8 cellular contexts compared by ENCODE assay signal in the genomic region with DNA sequence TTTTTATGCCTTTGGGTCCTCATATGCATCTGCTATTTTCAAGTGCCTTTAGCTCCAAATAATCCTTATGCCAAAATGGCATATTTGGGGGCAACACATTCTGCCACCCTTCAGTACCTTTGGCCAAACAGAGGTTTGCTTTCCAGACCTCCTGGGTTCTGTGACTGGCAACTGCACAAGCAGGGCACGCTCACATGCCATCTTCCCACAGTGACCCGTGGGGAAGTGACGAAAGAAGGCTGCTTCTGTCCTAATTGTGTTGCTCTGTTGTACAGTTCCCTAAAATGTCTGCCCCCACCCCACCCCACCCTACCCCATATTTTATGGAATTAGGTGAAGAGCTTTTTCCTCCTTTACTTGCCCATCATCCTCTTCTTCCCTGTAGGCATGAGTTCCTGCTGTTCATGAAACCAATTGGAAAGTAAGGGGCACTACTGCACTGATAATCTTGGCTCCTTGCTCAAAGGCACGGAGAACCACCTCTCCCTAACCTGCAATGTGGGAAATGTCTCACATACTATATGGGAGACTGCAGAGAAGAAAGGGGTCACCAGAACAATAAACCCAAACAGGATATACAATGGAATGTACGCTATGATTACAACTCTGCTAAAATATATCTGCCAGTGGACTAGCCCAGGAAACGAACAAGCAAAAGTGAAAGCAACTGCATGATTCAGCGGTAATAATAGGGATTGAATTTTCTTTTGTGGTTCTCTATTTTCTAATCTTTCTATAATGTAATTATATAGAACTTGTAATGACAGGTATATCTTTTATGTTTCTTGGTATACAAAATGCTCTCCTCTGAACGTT. TPM values are rescaled to one million over a fixed set of nuclear protein-coding genes. Genes with fewer than 3 reads are reported as not detected.
DNase-seq lines count a peak whose midpoint lies in the region; ATAC-seq, FAIRE-seq and TF ChIP-seq lines count a peak whose summit lies in the region.

No MANE protein-coding gene starts in this region.

- no peaks in the 10 kb centered on the region for H3K9me1 ChIP-seq in keratinocyte (ENCODE audit: control insufficient read depth, extremely low read depth, insufficient read depth, low read length)

- H3K27ac ChIP-seq in OCI-LY1 (ENCODE audit: low read depth, low read length, poor library complexity, severe bottlenecking) = no peak overlapping the region
- H3K27ac ChIP-seq in keratinocyte (ENCODE audit: control insufficient read depth, insufficient read depth, low read length) = no peak overlapping the region

- no peaks in the 10 kb centered on the region for H3F3A ChIP-seq in OCI-LY1 (ENCODE audit: insufficient read depth, low read length)

- DNase-seq in GM06990 (ENCODE audit: extremely low read depth, insufficient read length) = peak; percentile 22
- peak; percentile 58 for DNase-seq in activated naive CD8-positive, alpha-beta T cell treated with anti-CD3 and anti-CD28 coated beads, Interleukin-2, amount 50 U/mL, for 24 hours
- DNase-seq in keratinocyte (ENCODE audit: low read depth, low spot score) = no peak
- DNase-seq in stromal cell of bone marrow (ENCODE audit: low read depth) = peak; percentile 31
- DNase-seq in retina = no peak
- DNase-seq in NCI-H2029 treated with DMSO at 0.1 percent for 48 hours (lab: John Stamatoyannopoulos, UW) = no peak

- no peaks in the 10 kb centered on the region for H3K79me2 ChIP-seq in OCI-LY1 (ENCODE audit: insufficient read depth, low read length)
- no peaks in the 10 kb centered on the region for H3K79me2 ChIP-seq in keratinocyte (ENCODE audit: control insufficient read depth, insufficient read depth, low read length)

- no peaks in the 10 kb centered on the region for H3K9me3 ChIP-seq in OCI-LY1 (ENCODE audit: low read length)
- no peaks in the 10 kb centered on the region for H3K9me3 ChIP-seq in keratinocyte (ENCODE audit: control insufficient read depth, low read depth, low read length)

- H3K27me3 ChIP-seq in GM06990 (replicated peaks; ENCODE audit: control insufficient read depth, insufficient read depth, low read length) (no peaks in the 10 kb centered on the region), OCI-LY1 (ENCODE audit: insufficient read depth, low read length) (no peaks in the 10 kb centered on the region; the same call in 1 of the 2 replicates), keratinocyte (ENCODE audit: control insufficient read depth, extremely low read depth, insufficient read depth, low read length) (no peaks in the 10 kb centered on the region)

- dilution Hi-C loops in keratinocyte (cut with MboI; ENCODE audit: extremely low pct_ligation_motif_present, low sequenced_read_pairs) = no loop called here

- peak overlapping the region; percentile 97 for H3K27ac Mint-ChIP-seq in activated naive CD8-positive, alpha-beta T cell treated with anti-CD3 and anti-CD28 coated beads, Interleukin-2, amount 50 U/mL, for 24 hours

- H4K20me1 ChIP-seq in OCI-LY1 (ENCODE audit: insufficient read depth, low read length) (no peaks in the 10 kb centered on the region), keratinocyte (ENCODE audit: control insufficient read depth, extremely low read depth, insufficient read depth, low read length) (no peaks in the 10 kb centered on the region)

- FAIRE-seq in keratinocyte (lab: Jason Lieb, UNC) = no peak

- H3K4me1 ChIP-seq in OCI-LY1 (ENCODE audit: insufficient read depth, low read length, severe bottlenecking) = peaks cover 5% of the 10 kb centered on the region
- H3K4me1 ChIP-seq in keratinocyte (ENCODE audit: control insufficient read depth, extremely low read depth, insufficient read depth, low read length) = no peaks in the 10 kb centered on the region

- H3K36me3 ChIP-seq in GM06990 (ENCODE audit: control insufficient read depth, insufficient read depth, low read length) = no peaks in the 10 kb centered on the region
- no peaks in the 10 kb centered on the region for H3K36me3 ChIP-seq in OCI-LY1 (ENCODE audit: insufficient read depth, low read length)
- no peaks in the 10 kb centered on the region for H3K36me3 ChIP-seq in keratinocyte (ENCODE audit: control insufficient read depth in 2 of 2, extremely low read depth in 1 of 2, insufficient read depth in 2 of 2, low read length in 2 of 2)

- peaks cover 7% of the 10 kb centered on the region for H3K36me3 Mint-ChIP-seq in activated naive CD8-positive, alpha-beta T cell treated with anti-CD3 and anti-CD28 coated beads, Interleukin-2, amount 50 U/mL, for 24 hours (ENCODE audit: low read depth)

- H3K9ac ChIP-seq in OCI-LY1 (ENCODE audit: low read length) = no peak overlapping the region
- H3K9ac ChIP-seq in keratinocyte (ENCODE audit: control insufficient read depth, extremely low read depth, insufficient read depth, low read length) = no peak overlapping the region

- peak overlapping the region; percentile 86 for H3K4me3 Mint-ChIP-seq in activated naive CD8-positive, alpha-beta T cell treated with anti-CD3 and anti-CD28 coated beads, Interleukin-2, amount 50 U/mL, for 24 hours

- peak overlapping the region; percentile 75; the same call in 1 of the 2 replicates for H2AFZ ChIP-seq in OCI-LY1 (ENCODE audit: low read length)
- H2AFZ ChIP-seq in keratinocyte (ENCODE audit: control insufficient read depth, low read length) = peak overlapping the region; percentile 41

- peak; percentile 3 for TF ChIP-seq CTCF in GM06990 (IDR thresholded peaks at IDR 0.05; ENCODE audit: insufficient read depth, low read length, poor library complexity, severe bottlenecking)
- no peak for TF ChIP-seq CTCF in OCI-LY1 (IDR thresholded peaks at IDR 0.05; ENCODE audit: low read length)
- TF ChIP-seq CTCF in keratinocyte (optimal IDR thresholded peaks at IDR 0.05 in 1 of 3, IDR thresholded peaks at IDR 0.05 in 1 of 3, conservative IDR thresholded peaks at IDR 0.05 in 1 of 3; ENCODE audit: extremely low read depth in 1 of 3, insufficient read depth in 2 of 3, low read length in 3 of 3) = no peak

- ATAC-seq in activated naive CD8-positive, alpha-beta T cell treated with anti-CD3 and anti-CD28 coated beads, Interleukin-2, amount 50 U/mL, for 24 hours = peak; percentile 51
- ATAC-seq in HG03469 (IDR thresholded peaks at IDR 0.05; ENCODE audit: unreplicated experiment) = no peak

- H3K4me3 ChIP-seq in GM06990 (replicated peaks; ENCODE audit: low read depth, low read length) (peak overlapping the region; percentile 56), OCI-LY1 (ENCODE audit: low read depth, low read length, poor library complexity, severe bottlenecking) (peak overlapping the region; percentile 27), keratinocyte (ENCODE audit: control insufficient read depth in 2 of 3, extremely low read depth in 1 of 3, insufficient read depth in 2 of 3, low read depth in 1 of 3, low read length in 3 of 3) (peak overlapping the region in 1 of 3 experiments; percentile 19)

- no peaks in the 10 kb centered on the region for H3K9me3 Mint-ChIP-seq in activated naive CD8-positive, alpha-beta T cell treated with anti-CD3 and anti-CD28 coated beads, Interleukin-2, amount 50 U/mL, for 24 hours

- no peaks in the 10 kb centered on the region for H3K27me3 Mint-ChIP-seq in activated naive CD8-positive, alpha-beta T cell treated with anti-CD3 and anti-CD28 coated beads, Interleukin-2, amount 50 U/mL, for 24 hours

- peak overlapping the region; percentile 38 for H3K4me2 ChIP-seq in OCI-LY1 (ENCODE audit: low read length)
- H3K4me2 ChIP-seq in keratinocyte (ENCODE audit: control insufficient read depth, extremely low read depth, insufficient read depth, low read depth, low read length) = peak overlapping the region; percentile 39

- peaks cover 70% of the 10 kb centered on the region for H3K4me1 Mint-ChIP-seq in activated naive CD8-positive, alpha-beta T cell treated with anti-CD3 and anti-CD28 coated beads, Interleukin-2, amount 50 U/mL, for 24 hours

- H3K9me2 ChIP-seq in OCI-LY1 (ENCODE audit: low read depth, low read length) = no peaks in the 10 kb centered on the region

RNA-seq across cellular contexts. Expression of a gene that starts 3.3 kb away (rescaled TPM):
- polyA plus RNA-seq in keratinocyte = 0.05 to 0.09 TPM (median 0.06 TPM) in 3 replicates
- polyA plus RNA-seq in keratinocyte (2011; ENCODE audit: low read depth) = not detected
- 0.07 TPM in 1 of 2 replicates, not detected in the other for polyA plus RNA-seq in keratinocyte (2011; cell fraction: cytosol; rRNA removed)
- polyA plus RNA-seq in keratinocyte (2011; cell fraction: nucleus; rRNA removed) = 0.18 TPM in 1 of 2 replicates, not detected in the other
- polyA plus RNA-seq in keratinocyte (2012; ENCODE audit: low replicate concordance) = 0.08 TPM in 1 of 2 replicates, not detected in the other
- not detected in 3 replicates for polyA minus RNA-seq in keratinocyte
- not detected for polyA minus RNA-seq in keratinocyte (2011; cell fraction: cytosol; rRNA and poly(A)+ RNA removed)
- not detected in 2 replicates for polyA minus RNA-seq in keratinocyte (2011; cell fraction: nucleus; rRNA and poly(A)+ RNA removed)

RNA-seq across cellular contexts. Expression of a gene that starts 19.8 kb away (rescaled TPM):
- not detected in 3 replicates for polyA plus RNA-seq in keratinocyte
- polyA plus RNA-seq in keratinocyte (2011; ENCODE audit: low read depth) = not detected
- polyA plus RNA-seq in keratinocyte (2011; cell fraction: cytosol; rRNA removed) = not detected in 2 replicates
- not detected in 2 replicates for polyA plus RNA-seq in keratinocyte (2011; cell fraction: nucleus; rRNA removed)
- not detected in 2 replicates for polyA plus RNA-seq in keratinocyte (2012; ENCODE audit: low replicate concordance)
- not detected in 3 replicates for polyA minus RNA-seq in keratinocyte
- not detected for polyA minus RNA-seq in keratinocyte (2011; cell fraction: cytosol; rRNA and poly(A)+ RNA removed)
- polyA minus RNA-seq in keratinocyte (2011; cell fraction: nucleus; rRNA and poly(A)+ RNA removed) = not detected in 2 replicates

RNA-seq across cellular contexts. Expression of a gene that starts 37.6 kb away (rescaled TPM):
- polyA plus RNA-seq in keratinocyte = 6.4 to 7.7 TPM (median 6.9 TPM) in 3 replicates
- polyA plus RNA-seq in keratinocyte (2011; ENCODE audit: low read depth) = 4.7 TPM
- 3.0 and 5.2 TPM in 2 replicates for polyA plus RNA-seq in keratinocyte (2011; cell fraction: cytosol; rRNA removed)
- polyA plus RNA-seq in keratinocyte (2011; cell fraction: nucleus; rRNA removed) = 8.5 and 10.6 TPM in 2 replicates
- 3.9 and 5.2 TPM in 2 replicates for polyA plus RNA-seq in keratinocyte (2012; ENCODE audit: low replicate concordance)
- 4.3 to 7.0 TPM (median 5.8 TPM) in 3 replicates for polyA minus RNA-seq in keratinocyte
- 4.0 TPM for polyA minus RNA-seq in keratinocyte (2011; cell fraction: cytosol; rRNA and poly(A)+ RNA removed)
- 3.6 and 5.2 TPM in 2 replicates for polyA minus RNA-seq in keratinocyte (2011; cell fraction: nucleus; rRNA and poly(A)+ RNA removed)

RNA-seq across cellular contexts. Expression of a gene that starts 46.3 kb away (rescaled TPM):
- polyA plus RNA-seq in keratinocyte = 151 to 209 TPM (median 189 TPM) in 3 replicates
- 75.5 TPM for polyA plus RNA-seq in keratinocyte (2011; ENCODE audit: low read depth)
- 159 and 240 TPM in 2 replicates for polyA plus RNA-seq in keratinocyte (2011; cell fraction: cytosol; rRNA removed)
- 144 and 149 TPM in 2 replicates for polyA plus RNA-seq in keratinocyte (2011; cell fraction: nucleus; rRNA removed)
- polyA plus RNA-seq in keratinocyte (2012; ENCODE audit: low replicate concordance) = 42.0 and 163 TPM in 2 replicates
- polyA minus RNA-seq in keratinocyte = 179 to 376 TPM (median 320 TPM) in 3 replicates
- 215 TPM for polyA minus RNA-seq in keratinocyte (2011; cell fraction: cytosol; rRNA and poly(A)+ RNA removed)
- 98.2 and 178 TPM in 2 replicates for polyA minus RNA-seq in keratinocyte (2011; cell fraction: nucleus; rRNA and poly(A)+ RNA removed)

Comparison
In these comparisons a context has a peak if more than half of its experiments do, and no peak if none do; other contexts are left out.
1. DNase-seq: peak in GM06990 (single experiment), activated naive CD8-positive, alpha-beta T cell treated with anti-CD3 and anti-CD28 coated beads, Interleukin-2, amount 50 U/mL, for 24 hours (single experiment) and stromal cell of bone marrow (single experiment); none in keratinocyte (single experiment), retina (single experiment) and NCI-H2029 treated with DMSO at 0.1 percent for 48 hours (single experiment).